9 cellular contexts compared by ENCODE assay signal in the genomic region with DNA sequence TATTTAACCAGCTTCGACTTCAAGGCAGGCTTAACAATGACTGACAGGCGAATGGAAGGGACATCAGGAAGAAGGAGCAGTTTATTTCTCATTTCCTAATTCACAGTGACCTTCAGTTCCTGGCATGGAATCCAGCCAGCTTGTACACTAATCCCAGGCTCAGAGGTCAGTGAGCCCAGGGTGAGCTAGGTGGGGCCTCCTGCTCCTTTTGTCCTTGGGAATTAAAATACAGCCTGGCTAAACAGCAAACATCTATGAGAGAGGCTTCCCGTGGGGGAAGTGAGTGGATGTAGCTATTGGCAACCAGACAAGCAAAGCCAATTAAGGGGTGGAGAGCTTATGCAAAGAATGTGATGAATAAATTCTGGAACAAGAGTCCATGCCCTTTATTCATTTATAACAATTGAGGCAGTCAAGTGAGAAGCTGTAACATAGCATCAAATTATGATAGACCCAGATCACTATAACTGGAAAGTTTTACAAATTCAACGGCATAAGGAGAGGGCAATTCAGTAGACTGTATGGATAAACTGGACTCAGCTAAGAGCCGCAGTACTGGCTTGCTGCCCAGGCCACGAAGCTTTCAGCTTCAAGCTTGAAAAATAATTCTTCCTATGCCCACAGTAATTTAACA. TPM values are rescaled to one million over a fixed set of nuclear protein-coding genes. Genes with fewer than 3 reads are reported as not detected.
A peak's percentile ranks its signal among the peaks of the same experiment; 100 is the strongest.
DNase-seq lines count a peak whose midpoint lies in the region; ATAC-seq, FAIRE-seq and TF ChIP-seq lines count a peak whose summit lies in the region.
"Had no signal": no experiment of that assay in that cellular context is flagged by ENCODE, and none has a peak within 500 bp of the region (broad histone marks: within the 10 kb centered on the region; RNA-seq: fewer than 3 reads in every experiment).

No MANE protein-coding gene starts in this region.

- H3K79me2 ChIP-seq in keratinocyte (ENCODE audit: control insufficient read depth, insufficient read depth, low read length), result peaks cover 3% of the 10 kb centered on the region

- H3K4me2 ChIP-seq in keratinocyte (ENCODE audit: control insufficient read depth, extremely low read depth, insufficient read depth, low read depth, low read length), result no peak overlapping the region

- H3K27me3 Mint-ChIP-seq in stimulated activated naive B cell treated with anti-CD40 and anti-IgM and Interleukin-4, amounts not matched to agents 10 μg/mL and 1 μg/mL and 100 μg/mL, for 72 hours, result no peaks in the 10 kb centered on the region

- dilution Hi-C loops in keratinocyte (cut with MboI; ENCODE audit: extremely low pct_ligation_motif_present, low sequenced_read_pairs), result no loop called here

- H2AFZ ChIP-seq in keratinocyte (ENCODE audit: control insufficient read depth, low read length), result no peak overlapping the region

- H3K4me1 ChIP-seq in keratinocyte (ENCODE audit: control insufficient read depth, extremely low read depth, insufficient read depth, low read length), result peaks cover 37% of the 10 kb centered on the region

- H4K20me1 ChIP-seq in keratinocyte (ENCODE audit: control insufficient read depth, extremely low read depth, insufficient read depth, low read length), result no peaks in the 10 kb centered on the region

- H3K9me3 ChIP-seq in keratinocyte (ENCODE audit: control insufficient read depth, low read depth, low read length), result no peaks in the 10 kb centered on the region

- no peak overlapping the region for H3K4me3 ChIP-seq in astrocyte of the cerebellum (ENCODE audit: low read depth, low read length)
- no peak overlapping the region for H3K4me3 ChIP-seq in keratinocyte (ENCODE audit: control insufficient read depth in 2 of 3, extremely low read depth in 1 of 3, insufficient read depth in 2 of 3, low read depth in 1 of 3, low read length in 3 of 3)

- in situ Hi-C loops in astrocyte of the cerebellum (cut with HindIII; ENCODE audit: low sequenced_read_pairs), result no loop called here

- H3K27me3 ChIP-seq in keratinocyte (ENCODE audit: control insufficient read depth, extremely low read depth, insufficient read depth, low read length), result no peaks in the 10 kb centered on the region

- H3K9me1 ChIP-seq in keratinocyte (ENCODE audit: control insufficient read depth, extremely low read depth, insufficient read depth, low read length), result no peaks in the 10 kb centered on the region

- no peak overlapping the region for H3K9ac ChIP-seq in keratinocyte (ENCODE audit: control insufficient read depth, extremely low read depth, insufficient read depth, low read length)

- H3K4me3 Mint-ChIP-seq in stimulated activated naive B cell treated with anti-CD40 and anti-IgM and Interleukin-4, amounts not matched to agents 10 μg/mL and 1 μg/mL and 100 μg/mL, for 72 hours, result no peak overlapping the region

- peak overlapping the region; percentile 75 for H3K27ac Mint-ChIP-seq in stimulated activated naive B cell treated with anti-CD40 and anti-IgM and Interleukin-4, amounts not matched to agents 10 μg/mL and 1 μg/mL and 100 μg/mL, for 72 hours

- H3K36me3 Mint-ChIP-seq in stimulated activated naive B cell treated with anti-CD40 and anti-IgM and Interleukin-4, amounts not matched to agents 10 μg/mL and 1 μg/mL and 100 μg/mL, for 72 hours, result peaks cover 43 to 86% of the 10 kb centered on the region in 2 donors

- peaks cover 7 to 34% of the 10 kb centered on the region in 2 experiments for H3K36me3 ChIP-seq in keratinocyte (ENCODE audit: control insufficient read depth in 2 of 2, extremely low read depth in 1 of 2, insufficient read depth in 2 of 2, low read length in 2 of 2)

- FAIRE-seq in keratinocyte (lab: Jason Lieb, UNC), result no peak
- FAIRE-seq: GM18507 had no signal

- H3K9me3 Mint-ChIP-seq in stimulated activated naive B cell treated with anti-CD40 and anti-IgM and Interleukin-4, amounts not matched to agents 10 μg/mL and 1 μg/mL and 100 μg/mL, for 72 hours, result no peaks in the 10 kb centered on the region

- TF ChIP-seq CTCF in astrocyte of the cerebellum (IDR thresholded peaks at IDR 0.05; ENCODE audit: low read depth, low read length, missing control alignments) (no peak), keratinocyte (optimal IDR thresholded peaks at IDR 0.05 in 1 of 3, IDR thresholded peaks at IDR 0.05 in 1 of 3, conservative IDR thresholded peaks at IDR 0.05 in 1 of 3; ENCODE audit: extremely low read depth in 1 of 3, insufficient read depth in 2 of 3, low read length in 3 of 3) (no peak)

- H3K27ac ChIP-seq in keratinocyte (ENCODE audit: control insufficient read depth, insufficient read depth, low read length), result peak overlapping the region; percentile 15

- no peak for ATAC-seq in stimulated activated naive B cell treated with anti-CD40 and anti-IgM and Interleukin-4, amounts not matched to agents 10 μg/mL and 1 μg/mL and 100 μg/mL, for 72 hours (replicated peaks)

- DNase-seq in COLO668 (lab: John Stamatoyannopoulos, UW; ENCODE audit: unreplicated experiment), result peak; percentile 90
- DNase-seq in NCI-H1930 (lab: John Stamatoyannopoulos, UW), result peak; percentile 9 to 13
- DNase-seq in astrocyte of the cerebellum (ENCODE audit: low read depth), result peak; percentile 92
- DNase-seq in keratinocyte (ENCODE audit: low read depth, low spot score), result no peak
- DNase-seq in stimulated activated naive B cell treated with anti-CD40 and anti-IgM and Interleukin-4, amounts not matched to agents 10 μg/mL and 1 μg/mL and 100 μg/mL, for 72 hours, result no peak
- DNase-seq in LoVo (ENCODE audit: low spot score), result no peak
- DNase-seq in epidermal melanocyte (ENCODE audit: insufficient read length, low spot score), result no peak
- DNase-seq in activated CD4-positive, alpha-beta T cell treated with anti-CD3 and anti-CD28 coated beads, Interleukin-2, amount 50 U/mL, for 4 hours, result no peak

- peaks cover 41 to 75% of the 10 kb centered on the region in 2 donors for H3K4me1 Mint-ChIP-seq in stimulated activated naive B cell treated with anti-CD40 and anti-IgM and Interleukin-4, amounts not matched to agents 10 μg/mL and 1 μg/mL and 100 μg/mL, for 72 hours

RNA-seq across cellular contexts. Expression of gene STK17A, which starts 57.1 kb away (rescaled TPM):
- polyA plus RNA-seq in keratinocyte, result 33.6 to 81.3 TPM (median 46.1 TPM) in 3 replicates
- polyA plus RNA-seq in keratinocyte (2011; ENCODE audit: low read depth), result 30.4 TPM
- 46.4 and 88.3 TPM in 2 replicates for polyA plus RNA-seq in keratinocyte (2011; cell fraction: cytosol; rRNA removed)
- 43.9 and 57.0 TPM in 2 replicates for polyA plus RNA-seq in keratinocyte (2011; cell fraction: nucleus; rRNA removed)
- 55.1 and 72.2 TPM in 2 replicates for polyA plus RNA-seq in keratinocyte (2012; ENCODE audit: low replicate concordance)
- 3.4 to 32.1 TPM (median 12.9 TPM) in 3 replicates for polyA minus RNA-seq in keratinocyte
- 39.1 TPM for polyA minus RNA-seq in keratinocyte (2011; cell fraction: cytosol; rRNA and poly(A)+ RNA removed)
- polyA minus RNA-seq in keratinocyte (2011; cell fraction: nucleus; rRNA and poly(A)+ RNA removed), result 15.8 and 31.2 TPM in 2 replicates

Comparison
In these comparisons a context has a peak if more than half of its experiments do, and no peak if none do; other contexts are left out.
1. DNase-seq: peak in COLO668 (single experiment), NCI-H1930 (2 of 2) and astrocyte of the cerebellum (single experiment); none in keratinocyte (single experiment), stimulated activated naive B cell treated with anti-CD40 and anti-IgM and Interleukin-4, amounts not matched to agents 10 μg/mL and 1 μg/mL and 100 μg/mL, for 72 hours (single experiment), LoVo (single experiment), epidermal melanocyte (single experiment) and activated CD4-positive, alpha-beta T cell treated with anti-CD3 and anti-CD28 coated beads, Interleukin-2, amount 50 U/mL, for 4 hours (0 of 2).